11 cellular contexts compared by ENCODE assay signal in genomic region chr13:27534108-27534975, GRCh38.
"Had no signal": no experiment of that assay in that cellular context is flagged by ENCODE, and none has a peak within 500 bp of the region (broad histone marks: within the 10 kb centered on the region; RNA-seq: fewer than 3 reads in every experiment).

No MANE protein-coding gene starts in this region.

- H3K27ac ChIP-seq: ascending aorta, coronary artery, esophagus squamous epithelium, uterus had no signal

- DNase-seq: activated CD8-positive, alpha-beta memory T cell treated with anti-CD3 and anti-CD28 coated beads for 24 hours; activated CD8-positive, alpha-beta memory T cell treated with anti-CD3 and anti-CD28 coated beads, Interleukin-2, amount 50 U/mL, for 48 hours; activated effector memory CD4-positive, alpha-beta T cell treated with Interleukin-2 at 50 U/mL for 16 hours; activated T-cell treated with anti-CD3 and anti-CD28 coated beads, Interleukin-2, amount 50 U/mL, for 48 hours; esophagus squamous epithelium; immature natural killer cell; mesendoderm; uterus had no signal

- H3K4me1 ChIP-seq: ascending aorta, uterus had no signal

- H3K9me3 ChIP-seq: ascending aorta, esophagus squamous epithelium, uterus had no signal

- ATAC-seq: sciatic nerve had no signal

- H3K4me3 ChIP-seq: ascending aorta, esophagus squamous epithelium, uterus had no signal

- H3K27me3 ChIP-seq: ascending aorta, esophagus squamous epithelium, uterus had no signal

- H3K36me3 ChIP-seq: ascending aorta, esophagus squamous epithelium, uterus had no signal
